In the genomic region with DNA sequence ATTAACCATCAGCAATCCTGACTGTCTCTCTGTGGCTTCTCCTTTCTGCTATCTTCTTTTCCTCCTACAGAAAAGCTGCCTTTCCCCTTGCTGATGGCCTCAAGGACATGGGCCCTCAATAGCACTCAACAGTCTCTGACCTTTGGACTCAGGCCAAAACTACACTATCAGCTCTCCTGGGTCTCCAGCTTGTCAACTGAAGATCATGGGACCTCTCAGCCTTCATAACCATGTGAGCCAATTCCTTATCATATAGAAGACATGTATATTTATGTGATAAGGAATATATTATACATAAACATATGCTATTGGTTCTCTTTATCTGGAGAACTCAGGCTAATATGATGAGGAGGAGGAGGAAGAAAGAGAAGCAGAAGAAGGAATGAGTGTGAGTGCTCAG, we compare ENCODE assay signal across 21 cellular contexts.
"Had no signal": no experiment of that assay in that cellular context is flagged by ENCODE, and none has a peak within 500 bp of the region (broad histone marks: within the 10 kb centered on the region; RNA-seq: fewer than 3 reads in every experiment).

No MANE protein-coding gene starts in this region.

- FAIRE-seq: endothelial cell of umbilical vein had no signal

- DNase-seq: activated CD4-positive, alpha-beta memory T cell treated with anti-CD3 and anti-CD28 coated beads for 36 hours; activated CD4-positive, alpha-beta T cell treated with anti-CD3 and anti-CD28 coated beads, Interleukin-2, amount 10 ng/mL, durations not matched to agents 24 days and 14 days; activated CD4-positive, CD25-positive, alpha-beta regulatory T cell treated with anti-CD3 and anti-CD28 coated beads, Interleukin-2, amount 50 U/mL, for 72 hours; activated CD8-positive, alpha-beta memory T cell treated with anti-CD3 and anti-CD28 coated beads, Interleukin-2, amount 50 U/mL, for 48 hours; activated gamma-delta T cell; activated naive CD4-positive, alpha-beta T cell treated with anti-CD3 and anti-CD28 coated beads, Interleukin-2, amount 10 ng/mL, durations not matched to agents 7 days and 5 days; activated naive CD8-positive, alpha-beta T cell treated with anti-CD3 and anti-CD28 coated beads, Interleukin-2, amount 10 ng/mL, durations not matched to agents 7 days and 5 days; activated T-cell treated with anti-CD3 and anti-CD28 coated beads, Interleukin-2, amount 50 U/mL, for 24 hours; cortex of kidney; foreskin fibroblast; head of caudate nucleus; kidney glomerular epithelial cell; lower lobe of right lung; mesenchymal stem cell; naive thymus-derived CD8-positive, alpha-beta T cell; occipital lobe; stimulated activated CD4-positive, alpha-beta T cell treated with anti-CD3 and anti-CD28 coated beads, Interleukin-4, amount 100 ng/mL, for 1 hour; stimulated activated naive CD8-positive, alpha-beta T cell treated with anti-CD3 and anti-CD28 coated beads, Interleukin-15, Interleukin-2, amounts not matched to agents 100 U/mL and 50 U/mL, for 24 hours; testis; transverse colon had no signal
